20 cellular contexts compared by ENCODE assay signal in genomic region chr6:163263998-163264661, GRCh38.
DNase-seq lines count a peak whose midpoint lies in the region; ATAC-seq and TF ChIP-seq lines count a peak whose summit lies in the region.
"Had no signal": no experiment of that assay in that cellular context is flagged by ENCODE, and none has a peak within 500 bp of the region (broad histone marks: within the 10 kb centered on the region; RNA-seq: fewer than 3 reads in every experiment).

No MANE protein-coding gene starts in this region.

- ATAC-seq in Right ventricle myocardium inferior: peak; percentile 84
- ATAC-seq: activated CD4-positive, CD25-positive, alpha-beta regulatory T cell treated with anti-CD3 and anti-CD28 coated beads, Interleukin-2, amount 50 U/mL, for 24 hours; esophagus mucosa had no signal

- H3K36me3 ChIP-seq in right atrium auricular region: no peaks in the 10 kb centered on the region

- no peaks in the 10 kb centered on the region for H3K9me3 ChIP-seq in right atrium auricular region
- H3K9me3 ChIP-seq: SK-N-SH had no signal

- H3K4me1 ChIP-seq in right atrium auricular region: peaks cover 0 to 23% of the 10 kb centered on the region in 2 donors

- H3K4me3 ChIP-seq in right atrium auricular region: no peak overlapping the region

- H3K27me3 Mint-ChIP-seq in osteocyte (ENCODE audit: unreplicated experiment): no peaks in the 10 kb centered on the region

- DNase-seq in Right ventricle myocardium inferior (ENCODE audit: missing footprints) (peak; percentile 62), right atrium auricular region (ENCODE audit: low spot score) (no peak), inferior parietal cortex (ENCODE audit: extremely low spot score) (peak; percentile 43), osteocyte (ENCODE audit: extremely low spot score, unreplicated experiment) (peak; percentile 30), GF-D8 (lab: John Stamatoyannopoulos, UW) (no peak), NCI-H446 (lab: John Stamatoyannopoulos, UW) (no peak), NCI-H146 treated with DMSO at 0.1 percent for 48 hours (lab: John Stamatoyannopoulos, UW; ENCODE audit: unreplicated experiment) (no peak)
- no peak for DNase-seq in stimulated activated CD4-positive, alpha-beta T cell treated with anti-CD3 and anti-CD28 coated beads, Interleukin-2, amount 100 ng/mL, for 48 hours
- DNase-seq: 8988T; activated CD8-positive, alpha-beta memory T cell treated with anti-CD3 and anti-CD28 coated beads for 24 hours; GDM1; NCI-H748 treated with DMSO at 0.1 percent for 48 hours; SK-N-SH; stimulated activated naive CD4-positive, alpha-beta T cell; T1000 had no signal

- H3K27ac Mint-ChIP-seq in osteocyte (ENCODE audit: unreplicated experiment): no peak overlapping the region
- H3K27ac Mint-ChIP-seq: activated naive CD8-positive, alpha-beta T cell; memory B cell had no signal

- peak in 1 of 2 donors; percentile 28 for TF ChIP-seq CTCF in right atrium auricular region (IDR thresholded peaks at IDR 0.05)
- TF ChIP-seq CTCF in osteocyte (IDR thresholded peaks at IDR 0.05): no peak

- peaks cover 14% of the 10 kb centered on the region for H3K4me1 Mint-ChIP-seq in osteocyte (ENCODE audit: unreplicated experiment)

- H3K4me3 Mint-ChIP-seq in osteocyte (ENCODE audit: unreplicated experiment): no peak overlapping the region
- H3K4me3 Mint-ChIP-seq: activated naive CD8-positive, alpha-beta T cell; memory B cell; nephron had no signal

- peak overlapping the region in 1 of 2 donors; percentile 65 for H3K27ac ChIP-seq in right atrium auricular region

- no peaks in the 10 kb centered on the region for H3K9me3 Mint-ChIP-seq in osteocyte (ENCODE audit: unreplicated experiment)
- H3K9me3 Mint-ChIP-seq: memory B cell, nephron had no signal

- H3K27me3 ChIP-seq in right atrium auricular region: no peaks in the 10 kb centered on the region

- no peaks in the 10 kb centered on the region for H3K36me3 Mint-ChIP-seq in osteocyte (ENCODE audit: unreplicated experiment)
- H3K36me3 Mint-ChIP-seq: activated naive CD8-positive, alpha-beta T cell; memory B cell had no signal

- intact Hi-C loops in Right ventricle myocardium inferior (cut with DNase I): loop anchor here (1.0 to 5.0 kb wide), 3 partner anchors 57 to 150 kb away; partner anchors contain the start of gene QKI

Comparison
In these comparisons a context has a peak if more than half of its experiments do, and no peak if none do; other contexts are left out.
1. DNase-seq: peak in Right ventricle myocardium inferior (single experiment), inferior parietal cortex (single experiment) and osteocyte (single experiment); none in right atrium auricular region (single experiment), stimulated activated CD4-positive, alpha-beta T cell treated with anti-CD3 and anti-CD28 coated beads, Interleukin-2, amount 100 ng/mL, for 48 hours (0 of 2), GF-D8 (single experiment), NCI-H446 (0 of 2) and NCI-H146 treated with DMSO at 0.1 percent for 48 hours (single experiment).